In genomic region chr22:37804502-37804885, GRCh38 we compare ENCODE assay signal across 1 cellular context.
TF ChIP-seq lines count a peak whose summit lies in the region.

No MANE protein-coding gene starts in this region.

TF ChIP-seq in HepG2, 621 proteins besides CTCF, POLR2A, EP300 and RAD21:
- TF ChIP-seq ZNF691 (CRISPR knock-in tag; IDR thresholded peaks at IDR 0.05; ENCODE audit: borderline replicate concordance, low read depth) (no peak), RCOR2 (CRISPR knock-in tag; IDR thresholded peaks at IDR 0.05) (no peak), HNRNPK (IDR thresholded peaks at IDR 0.05; ENCODE audit: low read depth, low read length, poor library complexity, severe bottlenecking) (peak; percentile 5), MIER3 (CRISPR knock-in tag; IDR thresholded peaks at IDR 0.05; ENCODE audit: borderline replicate concordance) (no peak), ETV6 (CRISPR knock-in tag; conservative IDR thresholded peaks at IDR 0.05) (no peak), ZNF264 (CRISPR knock-in tag; IDR thresholded peaks at IDR 0.05) (no peak), SMAD9 (CRISPR knock-in tag; IDR thresholded peaks at IDR 0.05) (0 out of 2 replicates have a peak, but pooled peaks have one; percentile 4), NONO (IDR thresholded peaks at IDR 0.05) (no peak), NONO (CRISPR knock-in tag; conservative IDR thresholded peaks at IDR 0.05) (no peak), ZFP82 (CRISPR knock-in tag; IDR thresholded peaks at IDR 0.05; ENCODE audit: borderline replicate concordance) (no peak), ZBTB38 (CRISPR knock-in tag; IDR thresholded peaks at IDR 0.05) (no peak), ZNF572 (CRISPR knock-in tag; IDR thresholded peaks at IDR 0.05) (no peak), SMAD3 (CRISPR knock-in tag; IDR thresholded peaks at IDR 0.05) (no peak), NCOA1 (CRISPR knock-in tag; IDR thresholded peaks at IDR 0.05) (0 out of 2 replicates have a peak, but pooled peaks have one; percentile 2), PRPF4 (IDR thresholded peaks at IDR 0.05; ENCODE audit: low read depth, low read length, poor library complexity, severe bottlenecking) (peak; percentile 21), POLR2AphosphoS5 (IDR thresholded peaks at IDR 0.05; ENCODE audit: low read depth, low read length) (no peak), RBM39 (IDR thresholded peaks at IDR 0.05; ENCODE audit: low read depth, low read length, poor library complexity, severe bottlenecking) (no peak), FOXM1 (CRISPR knock-in tag; IDR thresholded peaks at IDR 0.05) (no peak), SRF (IDR thresholded peaks at IDR 0.05; ENCODE audit: low read depth, low read length) (no peak), ZNF296 (CRISPR knock-in tag; conservative IDR thresholded peaks at IDR 0.05) (no peak), ZNF512B (CRISPR knock-in tag; IDR thresholded peaks at IDR 0.05; ENCODE audit: borderline replicate concordance) (no peak), PAF1 (CRISPR knock-in tag; IDR thresholded peaks at IDR 0.05) (no peak), SOX5 (CRISPR knock-in tag; IDR thresholded peaks at IDR 0.05; ENCODE audit: borderline replicate concordance) (no peak), ZNF34 (CRISPR knock-in tag; IDR thresholded peaks at IDR 0.05; ENCODE audit: borderline replicate concordance) (0 out of 2 replicates have a peak, but pooled peaks have one; percentile 9), ZNF281 (CRISPR knock-in tag; IDR thresholded peaks at IDR 0.05; ENCODE audit: borderline replicate concordance) (peak; percentile 30; the same call in 1 of the 2 replicates), SIX4 (CRISPR knock-in tag; IDR thresholded peaks at IDR 0.05) (no peak), ZNF333 (CRISPR knock-in tag; IDR thresholded peaks at IDR 0.05; ENCODE audit: borderline replicate concordance) (0 out of 2 replicates have a peak, but pooled peaks have one; percentile 9)
